Comparison of ENCODE assay signal across 1 cellular context in genomic region chr2:86392873-86393272, GRCh38.
TF ChIP-seq lines count a peak whose summit lies in the region.

No MANE protein-coding gene starts in this region.

TF ChIP-seq in SK-N-SH, 30 proteins besides CTCF, POLR2A, EP300 and RAD21 (continued from another document):
- TF ChIP-seq USF1 (IDR thresholded peaks at IDR 0.05; ENCODE audit: borderline replicate concordance, low read depth): no peak
